24 cellular contexts compared by ENCODE assay signal in the genomic region with DNA sequence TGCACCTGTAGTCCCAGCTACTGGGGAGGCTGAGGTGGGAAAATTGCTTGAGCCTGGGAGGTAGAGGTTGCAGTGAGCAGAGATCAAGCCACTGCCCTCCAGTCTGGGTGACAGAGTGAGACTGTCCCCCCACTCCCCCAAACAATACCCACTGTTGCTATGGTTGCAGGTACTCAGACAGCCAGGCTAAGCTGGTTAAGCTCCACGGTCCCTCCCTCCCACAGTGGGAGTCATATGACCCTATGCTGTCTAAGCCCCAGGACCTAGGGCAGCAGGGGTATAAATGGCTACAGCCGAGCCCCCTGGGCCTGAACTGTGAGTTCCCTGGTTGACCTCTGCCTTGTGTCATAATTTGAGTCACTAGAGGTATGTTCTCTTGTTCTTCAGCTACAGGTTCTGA. TPM values are rescaled to one million over a fixed set of nuclear protein-coding genes. Genes with fewer than 3 reads are reported as not detected.
DNase-seq lines count a peak whose midpoint lies in the region; ATAC-seq, FAIRE-seq and TF ChIP-seq lines count a peak whose summit lies in the region.
"Had no signal": no experiment of that assay in that cellular context is flagged by ENCODE, and none has a peak within 500 bp of the region (broad histone marks: within the 10 kb centered on the region; RNA-seq: fewer than 3 reads in every experiment).

No MANE protein-coding gene starts in this region.

- ATAC-seq in HepG2: peak; percentile 22; the same call in 1 of the 3 replicates
- ATAC-seq in HG02840 (IDR thresholded peaks at IDR 0.05; ENCODE audit: low FRiP score, unreplicated experiment): no peak
- ATAC-seq in GM18502 (IDR thresholded peaks at IDR 0.05; ENCODE audit: poor library complexity, unreplicated experiment): no peak
- no peak for ATAC-seq in HG02981 (IDR thresholded peaks at IDR 0.05; ENCODE audit: unreplicated experiment)
- ATAC-seq: GM12878, GM23338, HCT116 had no signal

- H3K4me3 ChIP-seq in HepG2 (replicated peaks in 1 of 3; ENCODE audit: insufficient read depth in 1 of 3, low read depth in 2 of 3, low read length in 3 of 3): no peak overlapping the region
- H3K4me3 ChIP-seq: GM12878, GM23338 had no signal

- H3K4me1 ChIP-seq in HepG2 (ENCODE audit: insufficient read depth, low read length): no peaks in the 10 kb centered on the region

- H3K36me3 ChIP-seq in HepG2 (replicated peaks in 1 of 2; ENCODE audit: control insufficient read depth in 1 of 2, insufficient read depth in 2 of 2, low read length in 2 of 2): no peaks in the 10 kb centered on the region

- no peak overlapping the region for H3K27ac ChIP-seq in HepG2 (ENCODE audit: extremely low read length, insufficient read depth, low read length)

- no peak for TF ChIP-seq RAD21 in HepG2 (CRISPR knock-in tag; IDR thresholded peaks at IDR 0.05)

- in situ Hi-C loops in HepG2 (cut with HindIII; ENCODE audit: extremely low pct_ligation_motif_present, low pct_unique_long_range_greater_than_20kb): no loop called here

- BruUV-seq in HepG2 (replicated peaks; lab: Mats Ljungman, UMichigan): no TSS peak

- H3K4me2 ChIP-seq in HepG2 (ENCODE audit: low read depth, low read length): no peak overlapping the region
- H3K4me2 ChIP-seq: GM23338 had no signal

- POLR2A ChIA-PET in HepG2 (lab: Yijun Ruan, JAX): no interaction called here

- H3K79me2 ChIP-seq in HepG2 (ENCODE audit: insufficient read depth, low read length): no peaks in the 10 kb centered on the region

- no peaks in the 10 kb centered on the region for H4K20me1 ChIP-seq in HepG2 (ENCODE audit: insufficient read depth, low read length)

- no peak overlapping the region for H2AFZ ChIP-seq in HepG2 (ENCODE audit: low read length)
- H2AFZ ChIP-seq: GM23338 had no signal

- FAIRE-seq in D721Med (lab: Jason Lieb, UNC): no peak
- no peak for FAIRE-seq in HepG2 (lab: Jason Lieb, UNC)
- FAIRE-seq: GM12878, GM18507 had no signal

- H3K9ac ChIP-seq in HepG2 (ENCODE audit: insufficient read depth, low read depth, low read length): no peak overlapping the region

- no peak for TF ChIP-seq POLR2A in HepG2 (IDR thresholded peaks at IDR 0.05; ENCODE audit: insufficient read depth in 1 of 2, low read depth in 2 of 2, low read length in 2 of 2)

- TF ChIP-seq EP300 in HepG2 (IDR thresholded peaks at IDR 0.05; ENCODE audit: low read depth in 2 of 2, low read length in 2 of 2): no peak
- no peak for TF ChIP-seq EP300 in HepG2 (CRISPR knock-in tag; IDR thresholded peaks at IDR 0.05; ENCODE audit: borderline replicate concordance)

- DNase-seq in D721Med (ENCODE audit: insufficient read length, low spot score): peak; percentile 25
- DNase-seq in NCI-H82 treated with DMSO at 0.1 percent for 48 hours (lab: John Stamatoyannopoulos, UW; ENCODE audit: unreplicated experiment): peak; percentile 54
- peak; percentile 69 for DNase-seq in ecto neural progenitor cell (ENCODE audit: low spot score)
- DNase-seq in HepG2 (ENCODE audit: low spot score): no peak
- DNase-seq in NCI-H526 treated with DMSO at 0.1 percent for 48 hours (lab: John Stamatoyannopoulos, UW): no peak
- DNase-seq: C1 segment of cervical spinal cord, Calu3, COR-L47, DMS 273 treated with DMSO at 0.1 percent for 48 hours, DMS79, EL, GDM1, H9 had no signal

- H3K9me3 ChIP-seq in HepG2 (ENCODE audit: low read length): no peaks in the 10 kb centered on the region

- no peak for TF ChIP-seq CTCF in D721Med (IDR thresholded peaks at IDR 0.05; ENCODE audit: insufficient read depth, missing control alignments)
- no peak for TF ChIP-seq CTCF in HepG2 (CRISPR knock-in tag; IDR thresholded peaks at IDR 0.05)

- CTCF ChIA-PET in HepG2 (lab: Yijun Ruan, JAX; ENCODE audit: low intra/inter-chr PET ratio, low total read pairs): no interaction called here

- peaks cover 4 to 7% of the 10 kb centered on the region in 2 experiments; a peak in 2 of 5 replicates for H3K27me3 ChIP-seq in HepG2 (ENCODE audit: control insufficient read depth in 1 of 2, insufficient read depth in 2 of 2, low read length in 2 of 2)

- intact Hi-C loops in HepG2 (cut with micrococcal nuclease; ENCODE audit: unreplicated experiment): no loop called here

- WGBS in HepG2 (ENCODE audit: low lambda C conversion rate): 0% methylated on average over 1 of the region's 2 CpGs

TF ChIP-seq in HepG2, 621 proteins besides CTCF, POLR2A, EP300 and RAD21:
- TF ChIP-seq ZNF776 (CRISPR knock-in tag; IDR thresholded peaks at IDR 0.05): no peak
- no peak for TF ChIP-seq ZNF563 (CRISPR knock-in tag; IDR thresholded peaks at IDR 0.05)
- TF ChIP-seq PREB (CRISPR knock-in tag; IDR thresholded peaks at IDR 0.05): no peak
- no peak for TF ChIP-seq ZNF607 (CRISPR knock-in tag; IDR thresholded peaks at IDR 0.05; ENCODE audit: borderline replicate concordance)
- TF ChIP-seq BATF2 (CRISPR knock-in tag; IDR thresholded peaks at IDR 0.05): no peak
- TF ChIP-seq ZNF331 (CRISPR knock-in tag; IDR thresholded peaks at IDR 0.05): no peak
- no peak for TF ChIP-seq SATB2 (CRISPR knock-in tag; IDR thresholded peaks at IDR 0.05)
- no peak for TF ChIP-seq MBD4 (IDR thresholded peaks at IDR 0.05; ENCODE audit: borderline replicate concordance, low read length)
- TF ChIP-seq MTA1 (CRISPR knock-in tag; IDR thresholded peaks at IDR 0.05; ENCODE audit: borderline replicate concordance): no peak
- TF ChIP-seq MLX (CRISPR knock-in tag; IDR thresholded peaks at IDR 0.05): no peak
- TF ChIP-seq USF2 (IDR thresholded peaks at IDR 0.05; ENCODE audit: low read depth, low read length): no peak
- no peak for TF ChIP-seq USF2 (CRISPR knock-in tag; IDR thresholded peaks at IDR 0.05; ENCODE audit: borderline replicate concordance)

RNA-seq across cellular contexts. Expression of gene RPRML, which starts 15.9 kb away (rescaled TPM):
- total RNA-seq in HepG2 (2016; rRNA removed; fragmentation: Illumina TruSeq; extraction: Trizol): not detected in 2 replicates
- not detected in 2 replicates for total RNA-seq in HepG2 (2016; cell fraction: cytosol; rRNA removed; fragmentation: Illumina TruSeq; extraction: Trizol; ENCODE audit: low read depth)
- not detected in 2 replicates for total RNA-seq in HepG2 (2016; cell fraction: insoluble cytoplasmic fraction; rRNA removed; fragmentation: Illumina TruSeq; extraction: Trizol)
- not detected in 2 replicates for total RNA-seq in HepG2 (2016; cell fraction: membrane; rRNA removed; fragmentation: Illumina TruSeq; extraction: Trizol)
- total RNA-seq in HepG2 (2016; cell fraction: nucleus; rRNA removed; fragmentation: Illumina TruSeq; extraction: Trizol): not detected in 2 replicates
- not detected in 2 replicates for polyA plus RNA-seq in HepG2 (2011; rRNA removed)
- not detected in 2 replicates for polyA plus RNA-seq in HepG2 (2011; cell fraction: cytosol; rRNA removed)
- not detected in 2 replicates for polyA plus RNA-seq in HepG2 (2011; cell fraction: nucleus; rRNA removed)
- polyA plus RNA-seq in HepG2 (2012): 0.17 TPM in 1 of 2 replicates, not detected in the other
- polyA plus RNA-seq in HepG2 (2016; cell fraction: cytosol; fragmentation: Illumina TruSeq; extraction: Trizol; ENCODE audit: low read depth): not detected in 2 replicates
- polyA plus RNA-seq in HepG2 (2016; cell fraction: insoluble cytoplasmic fraction; fragmentation: Illumina TruSeq; extraction: Trizol; ENCODE audit: low read depth): not detected in 2 replicates
- polyA plus RNA-seq in HepG2 (2016; cell fraction: membrane; fragmentation: Illumina TruSeq; extraction: Trizol; ENCODE audit: low read depth): not detected in 2 replicates
- not detected in 2 replicates for polyA plus RNA-seq in HepG2 (2016; cell fraction: nucleus; fragmentation: Illumina TruSeq; extraction: Trizol; ENCODE audit: insufficient read depth, low read depth)
- not detected in 2 replicates for polyA minus RNA-seq in HepG2 (2011; rRNA and poly(A)+ RNA removed; ENCODE audit: low replicate concordance)
- polyA minus RNA-seq in HepG2 (2011; cell fraction: cytosol; rRNA and poly(A)+ RNA removed): not detected in 2 replicates
- not detected in 2 replicates for polyA minus RNA-seq in HepG2 (2011; cell fraction: nucleus; rRNA and poly(A)+ RNA removed)
- total RNA-seq: A172; A673; Calu3; CD4-positive, alpha-beta memory T cell; GM12878 had no signal
- polyA plus RNA-seq: BJ; CD4-positive, alpha-beta memory T cell; GM12878 had no signal

Comparison
In these comparisons a context has a peak if more than half of its experiments do, and no peak if none do; other contexts are left out.
1. DNase-seq: peak in D721Med (single experiment), NCI-H82 treated with DMSO at 0.1 percent for 48 hours (single experiment) and ecto neural progenitor cell (single experiment); none in HepG2 (single experiment) and NCI-H526 treated with DMSO at 0.1 percent for 48 hours (single experiment).